25 cellular contexts compared by ENCODE assay signal in the genomic region with DNA sequence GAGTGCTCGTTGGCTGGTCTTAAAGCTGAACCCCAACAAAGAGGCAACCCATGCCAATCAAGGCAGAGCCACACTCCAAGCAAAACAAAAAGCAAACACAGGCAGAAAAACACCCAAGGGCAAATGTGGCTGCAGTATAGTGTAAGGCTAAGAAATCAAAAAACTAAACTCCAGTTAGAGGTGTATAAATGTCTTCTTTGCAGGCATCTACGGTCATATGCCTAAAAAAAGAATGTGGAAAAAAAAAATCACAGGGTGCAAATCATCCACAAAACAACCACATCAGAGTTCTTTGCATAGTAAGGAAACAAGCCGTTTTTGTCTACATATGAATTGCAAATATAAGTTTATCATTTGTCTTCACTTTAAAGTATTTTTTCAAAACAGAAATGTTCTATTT.
"Had no signal": no experiment of that assay in that cellular context is flagged by ENCODE, and none has a peak within 500 bp of the region (broad histone marks: within the 10 kb centered on the region; RNA-seq: fewer than 3 reads in every experiment).

No MANE protein-coding gene starts in this region.

- H3K27me3 ChIP-seq: esophagus squamous epithelium, gastroesophageal sphincter, tibial nerve had no signal

- H3K27ac Mint-ChIP-seq: activated CD4-positive, alpha-beta T cell treated with anti-CD3 and anti-CD28 coated beads, Interleukin-2, amount 10 ng/mL, durations not matched to agents 24 days and 14 days; activated naive CD8-positive, alpha-beta T cell; endodermal cell; memory B cell; stimulated activated effector memory CD8-positive, alpha-beta T cell treated with anti-CD3 and anti-CD28 coated beads, Interleukin-12 subunit alpha, Interleukin-12 subunit beta, amount 100 ng/mL, for 72 hours; stimulated activated naive CD8-positive, alpha-beta T cell treated with anti-CD3 and anti-CD28 coated beads, Interleukin-15, amount 100 ng/mL, for 72 hours; T-helper 1 cell treated with Interleukin-12 subunit alpha and Interleukin-12 subunit beta and Interleukin-4 antibody, amounts not matched to agents 30 μg/mL and 1 μg/mL, for 36 hours had no signal

- DNase-seq: activated CD4-positive, alpha-beta T cell treated with anti-CD3 and anti-CD28 coated beads, Interleukin-2, amount 10 ng/mL, durations not matched to agents 24 days and 14 days; activated CD4-positive, CD25-positive, alpha-beta regulatory T cell; activated CD8-positive, alpha-beta memory T cell treated with anti-CD3 and anti-CD28 coated beads, Interleukin-2, amount 50 U/mL, for 4 hours; activated effector memory CD4-positive, alpha-beta T cell treated with anti-CD3 and anti-CD28 coated beads, Interleukin-2, amount 50 U/mL, for 16 hours; activated T-cell treated with anti-CD3 and anti-CD28 coated beads, Interleukin-2, amount 50 U/mL, for 48 hours; amygdala; cerebellar nuclear complex; endodermal cell; esophagus squamous epithelium; head of caudate nucleus; islet precursor cell; left cardiac atrium; occipital lobe; small intestine; stimulated activated CD4-positive, alpha-beta T cell treated with anti-CD3 and anti-CD28 coated beads, Interleukin-2, amount 100 ng/mL, for 24 hours; stimulated activated naive CD8-positive, alpha-beta T cell treated with anti-CD3 and anti-CD28 coated beads, Interleukin-15, amount 100 ng/mL, for 72 hours had no signal

- ATAC-seq: gastroesophageal sphincter; left cardiac atrium; sciatic nerve; stimulated activated naive CD8-positive, alpha-beta T cell treated with anti-CD3 and anti-CD28 coated beads, Interleukin-15, amount 100 ng/mL, for 72 hours had no signal

- H3K9me3 ChIP-seq: esophagus squamous epithelium, gastroesophageal sphincter, tibial nerve had no signal

- H3K4me1 Mint-ChIP-seq: endodermal cell, memory B cell, neural crest cell had no signal

- H3K4me3 Mint-ChIP-seq: activated CD4-positive, alpha-beta T cell treated with anti-CD3 and anti-CD28 coated beads, Interleukin-2, amount 10 ng/mL, durations not matched to agents 24 days and 14 days; activated naive CD8-positive, alpha-beta T cell; endodermal cell; memory B cell; neural crest cell; stimulated activated effector memory CD8-positive, alpha-beta T cell treated with anti-CD3 and anti-CD28 coated beads, Interleukin-12 subunit alpha, Interleukin-12 subunit beta, amount 100 ng/mL, for 72 hours; T-helper 1 cell treated with Interleukin-12 subunit alpha and Interleukin-12 subunit beta and Interleukin-4 antibody, amounts not matched to agents 30 μg/mL and 1 μg/mL, for 36 hours had no signal

- H3K4me3 ChIP-seq: coronary artery, esophagus squamous epithelium, gastroesophageal sphincter, tibial nerve had no signal

- H3K27me3 Mint-ChIP-seq: activated CD4-positive, alpha-beta T cell treated with anti-CD3 and anti-CD28 coated beads, Interleukin-2, amount 10 ng/mL, durations not matched to agents 24 days and 14 days; activated naive CD8-positive, alpha-beta T cell; memory B cell; stimulated activated naive CD8-positive, alpha-beta T cell treated with anti-CD3 and anti-CD28 coated beads, Interleukin-15, amount 100 ng/mL, for 72 hours had no signal

- H3K9me3 Mint-ChIP-seq: activated CD4-positive, alpha-beta T cell treated with anti-CD3 and anti-CD28 coated beads, Interleukin-2, amount 10 ng/mL, durations not matched to agents 24 days and 14 days; endodermal cell; memory B cell; neural crest cell; stimulated activated effector memory CD8-positive, alpha-beta T cell treated with anti-CD3 and anti-CD28 coated beads, Interleukin-12 subunit alpha, Interleukin-12 subunit beta, amount 100 ng/mL, for 72 hours; stimulated activated naive CD8-positive, alpha-beta T cell treated with anti-CD3 and anti-CD28 coated beads, Interleukin-15, amount 100 ng/mL, for 72 hours; T-helper 1 cell treated with Interleukin-12 subunit alpha and Interleukin-12 subunit beta and Interleukin-4 antibody, amounts not matched to agents 30 μg/mL and 1 μg/mL, for 36 hours had no signal

- H3K4me1 ChIP-seq: esophagus squamous epithelium, gastroesophageal sphincter, tibial nerve had no signal

- H3K27ac ChIP-seq: coronary artery, esophagus squamous epithelium, gastroesophageal sphincter, tibial nerve had no signal
